1 cellular context compared by ENCODE assay signal in genomic region chr9:124660341-124660801, GRCh38.
A peak's percentile ranks its signal among the peaks of the same experiment; 100 is the strongest.
TF ChIP-seq lines count a peak whose summit lies in the region.

No MANE protein-coding gene starts in this region.

TF ChIP-seq in GM12878, 131 proteins besides CTCF, POLR2A, EP300 and RAD21 (continued from another document):
- TF ChIP-seq ZNF687 (IDR thresholded peaks at IDR 0.05), result peak; percentile 62; the same call in 1 of the 2 replicates
- TF ChIP-seq MTA2 (IDR thresholded peaks at IDR 0.05; ENCODE audit: low read depth), result peak; percentile 17; the same call in 1 of the 2 replicates
- TF ChIP-seq POLR2AphosphoS5 (IDR thresholded peaks at IDR 0.05; ENCODE audit: low read length), result peak; percentile 79
- TF ChIP-seq NKRF (conservative IDR thresholded peaks at IDR 0.05), result peak; percentile 17
- TF ChIP-seq TBL1XR1 (IDR thresholded peaks at IDR 0.05; ENCODE audit: low read depth, low read length), result 0 out of 2 replicates have a peak, but pooled peaks have one; percentile 26
- 0 out of 3 replicates have a peak, but pooled peaks have one; percentile 38 for TF ChIP-seq POU2F2 (IDR thresholded peaks at IDR 0.05; ENCODE audit: borderline replicate concordance, low read depth, low read length)
- no peak for TF ChIP-seq ASH2L (IDR thresholded peaks at IDR 0.05; ENCODE audit: borderline replicate concordance, low read depth)
- TF ChIP-seq EED (IDR thresholded peaks at IDR 0.05; ENCODE audit: low read depth), result 0 out of 2 replicates have a peak, but pooled peaks have one; percentile 44
- peak; percentile 37; the same call in 1 of the 2 replicates for TF ChIP-seq RELB (IDR thresholded peaks at IDR 0.05; ENCODE audit: low read depth)
- peak; percentile 51 for TF ChIP-seq IKZF1 (conservative IDR thresholded peaks at IDR 0.05)
- 0 out of 2 replicates have a peak, but pooled peaks have one; percentile 28 for TF ChIP-seq BACH1 (IDR thresholded peaks at IDR 0.05; ENCODE audit: borderline replicate concordance)
- no peak for TF ChIP-seq ZBTB4 (CRISPR knock-in tag; IDR thresholded peaks at IDR 0.05)
- TF ChIP-seq IKZF2 (IDR thresholded peaks at IDR 0.05), result peak in 1 of 2 experiments; percentile 53; a peak in 2 of 4 replicates
- peak; percentile 73; the same call in 1 of the 2 replicates for TF ChIP-seq YY1 (IDR thresholded peaks at IDR 0.05; ENCODE audit: low read depth, low read length)
- 0 out of 2 replicates have a peak, but pooled peaks have one; percentile 15 for TF ChIP-seq PAX8 (IDR thresholded peaks at IDR 0.05)
